Comparison of ENCODE assay signal across 23 cellular contexts in the genomic region with DNA sequence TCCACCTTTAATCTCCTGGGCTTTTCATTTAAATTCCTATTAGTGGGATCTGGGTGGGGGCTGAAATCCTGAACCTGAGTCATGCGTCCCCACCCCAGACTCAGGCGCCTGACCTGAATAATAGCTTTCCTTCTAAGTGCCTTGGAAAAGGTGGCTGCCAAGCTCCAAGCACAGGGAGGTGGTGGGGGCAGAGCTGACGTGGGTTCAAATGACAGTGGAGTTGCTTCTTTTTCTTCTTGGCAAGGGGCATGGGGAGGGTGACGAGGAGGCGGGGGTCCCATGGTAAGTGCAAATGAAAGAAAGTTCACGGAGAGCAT.
DNase-seq lines count a peak whose midpoint lies in the region; ATAC-seq, FAIRE-seq and TF ChIP-seq lines count a peak whose summit lies in the region.
"Had no signal": no experiment of that assay in that cellular context is flagged by ENCODE, and none has a peak within 500 bp of the region (broad histone marks: within the 10 kb centered on the region; RNA-seq: fewer than 3 reads in every experiment).

No MANE protein-coding gene starts in this region.

- TF ChIP-seq EP300 in HepG2 (IDR thresholded peaks at IDR 0.05; ENCODE audit: low read depth in 2 of 2, low read length in 2 of 2) (no peak), HepG2 (CRISPR knock-in tag; IDR thresholded peaks at IDR 0.05; ENCODE audit: borderline replicate concordance) (no peak)

- H3K4me3 Mint-ChIP-seq in nephron, result no peak overlapping the region
- H3K4me3 Mint-ChIP-seq: B cell; CD4-positive, alpha-beta T cell; CD8-positive, alpha-beta T cell had no signal

- H3K27ac ChIP-seq in HepG2 (ENCODE audit: extremely low read length, insufficient read depth, low read length) (no peak overlapping the region), right lobe of liver (no peak overlapping the region)
- H3K27ac ChIP-seq: 22Rv1; A549; BLaER1 treated with 17β-estradiol and CSF1 and Interleukin-3, amounts not matched to agents 10 nM and 100 nM; C4-2B had no signal

- no peaks in the 10 kb centered on the region for H3K9me3 Mint-ChIP-seq in nephron
- H3K9me3 Mint-ChIP-seq: CD4-positive, alpha-beta T cell; CD8-positive, alpha-beta T cell had no signal

- no peak overlapping the region for H3K4me2 ChIP-seq in HepG2 (ENCODE audit: low read depth, low read length)
- H3K4me2 ChIP-seq: A549 had no signal

- FAIRE-seq in HepG2 (lab: Jason Lieb, UNC), result no peak
- FAIRE-seq: A549, D721Med, G401.6, GM12891, GM19239 had no signal

- no peaks in the 10 kb centered on the region for H3K36me3 Mint-ChIP-seq in nephron (ENCODE audit: low read depth)
- H3K36me3 Mint-ChIP-seq: CD8-positive, alpha-beta T cell had no signal

- H3K4me1 Mint-ChIP-seq in nephron, result no peaks in the 10 kb centered on the region
- H3K4me1 Mint-ChIP-seq: B cell had no signal

- WGBS in HepG2 (ENCODE audit: low lambda C conversion rate), result 52% methylated on average over 6 of the region's 6 CpGs
- WGBS in right lobe of liver (ENCODE audit: insufficient coverage, low coverage, low lambda C conversion rate, missing lambda C conversion rate), result 73% methylated on average over 6 of the region's 6 CpGs

- ATAC-seq in HepG2, result no peak
- no peak for ATAC-seq in right lobe of liver
- ATAC-seq: A549; CD8-positive, alpha-beta T cell had no signal

- H3K36me3 ChIP-seq in HepG2 (replicated peaks in 1 of 2; ENCODE audit: control insufficient read depth in 1 of 2, insufficient read depth in 2 of 2, low read length in 2 of 2) (no peaks in the 10 kb centered on the region), right lobe of liver (no peaks in the 10 kb centered on the region)
- H3K36me3 ChIP-seq: BLaER1 treated with 17β-estradiol and CSF1 and Interleukin-3, amounts not matched to agents 10 nM and 100 nM had no signal

- TF ChIP-seq RAD21 in HepG2 (CRISPR knock-in tag; IDR thresholded peaks at IDR 0.05), result no peak

- in situ Hi-C loops in HepG2 (cut with HindIII; ENCODE audit: extremely low pct_ligation_motif_present, low pct_unique_long_range_greater_than_20kb), result no loop called here

- no peak overlapping the region for H2AFZ ChIP-seq in HepG2 (ENCODE audit: low read length)

- no TSS peak for BruUV-seq in HepG2 (replicated peaks; lab: Mats Ljungman, UMichigan)

- peak overlapping the region; percentile 57 to 66 (median 63) for H3K27ac Mint-ChIP-seq in nephron
- H3K27ac Mint-ChIP-seq: B cell; CD4-positive, alpha-beta T cell; CD8-positive, alpha-beta T cell had no signal

- no peak overlapping the region for H3K4me3 ChIP-seq in HepG2 (replicated peaks in 1 of 3; ENCODE audit: insufficient read depth in 1 of 3, low read depth in 2 of 3, low read length in 3 of 3)
- no peak overlapping the region for H3K4me3 ChIP-seq in right lobe of liver
- H3K4me3 ChIP-seq in retinal pigment epithelial cell (ENCODE audit: low read length), result no peak overlapping the region
- H3K4me3 ChIP-seq: A549; BLaER1 treated with 17β-estradiol and CSF1 and Interleukin-3, amounts not matched to agents 10 nM and 100 nM had no signal

- TF ChIP-seq POLR2A in HepG2 (IDR thresholded peaks at IDR 0.05; ENCODE audit: insufficient read depth in 1 of 2, low read depth in 2 of 2, low read length in 2 of 2) (no peak), right lobe of liver (IDR thresholded peaks at IDR 0.05) (no peak)

- peaks cover 12% of the 10 kb centered on the region; the same call in 1 of the 2 replicates for H3K4me1 ChIP-seq in HepG2 (ENCODE audit: insufficient read depth, low read length)
- H3K4me1 ChIP-seq in right lobe of liver, result no peaks in the 10 kb centered on the region
- H3K4me1 ChIP-seq: A549, Caco-2 had no signal

- intact Hi-C loops in HepG2 (cut with micrococcal nuclease; ENCODE audit: unreplicated experiment) (no loop called here), right lobe of liver (cut with DNase I) (no loop called here)

- no peaks in the 10 kb centered on the region for H3K9me3 ChIP-seq in HepG2 (ENCODE audit: low read length)
- H3K9me3 ChIP-seq in right lobe of liver, result peaks cover 0 to under 1% (median 0%) of the 10 kb centered on the region in 4 donors
- H3K9me3 ChIP-seq: A549; BLaER1 treated with 17β-estradiol and CSF1 and Interleukin-3, amounts not matched to agents 10 nM and 100 nM; Caco-2 had no signal

- TF ChIP-seq CTCF in HepG2 (CRISPR knock-in tag; IDR thresholded peaks at IDR 0.05) (no peak), right lobe of liver (IDR thresholded peaks at IDR 0.05) (no peak), nephron (IDR thresholded peaks at IDR 0.05; ENCODE audit: unreplicated experiment in 3 of 3) (no peak), retinal pigment epithelial cell (conservative IDR thresholded peaks at IDR 0.05; ENCODE audit: low read depth, low read length) (no peak)

- no peak overlapping the region for H3K9ac ChIP-seq in HepG2 (ENCODE audit: insufficient read depth, low read depth, low read length)
- H3K9ac ChIP-seq: BLaER1 treated with 17β-estradiol and CSF1 and Interleukin-3, amounts not matched to agents 10 nM and 100 nM had no signal

- H3K79me2 ChIP-seq in HepG2 (ENCODE audit: insufficient read depth, low read length), result no peaks in the 10 kb centered on the region

- CTCF ChIA-PET in HepG2 (lab: Yijun Ruan, JAX; ENCODE audit: low intra/inter-chr PET ratio, low total read pairs), result no interaction called here

- POLR2A ChIA-PET in HepG2 (lab: Yijun Ruan, JAX), result interaction anchor here (1.4 kb wide), 1 partner anchor 116 kb away, joined by 4 read pairs; no protein-coding TSS in a partner anchor

- no peaks in the 10 kb centered on the region for H4K20me1 ChIP-seq in HepG2 (ENCODE audit: insufficient read depth, low read length)
- H4K20me1 ChIP-seq: BLaER1 treated with 17β-estradiol and CSF1 and Interleukin-3, amounts not matched to agents 10 nM and 100 nM had no signal

- no peak for DNase-seq in HepG2 (ENCODE audit: low spot score)
- no peak for DNase-seq in right lobe of liver
- peak; percentile 79 for DNase-seq in retinal pigment epithelial cell (ENCODE audit: low read depth)
- no peak for DNase-seq in midbrain (lab: John Stamatoyannopoulos, UW)
- no peak for DNase-seq in NCI-H2196 treated with DMSO at 0.1 percent for 48 hours (lab: John Stamatoyannopoulos, UW; ENCODE audit: unreplicated experiment)
- DNase-seq in NCI-H226, result no peak
- DNase-seq: AML-193; Caco-2; Calu3; CD4-positive, alpha-beta T cell; CD8-positive, alpha-beta T cell; DMS79 treated with DMSO at 0.1 percent for 48 hours; GF-D8 had no signal

- peaks cover 27% of the 10 kb centered on the region for H3K27me3 Mint-ChIP-seq in nephron (ENCODE audit: low read depth)

- peaks cover 6 to 61% of the 10 kb centered on the region in 2 experiments; a peak in 4 of 5 replicates for H3K27me3 ChIP-seq in HepG2 (ENCODE audit: control insufficient read depth in 1 of 2, insufficient read depth in 2 of 2, low read length in 2 of 2)
- H3K27me3 ChIP-seq in right lobe of liver, result no peaks in the 10 kb centered on the region
- H3K27me3 ChIP-seq: BLaER1 treated with 17β-estradiol and CSF1 and Interleukin-3, amounts not matched to agents 10 nM and 100 nM had no signal

TF ChIP-seq in HepG2, 621 proteins besides CTCF, POLR2A, EP300 and RAD21:
- TF ChIP-seq EZH2 (conservative IDR thresholded peaks at IDR 0.05; ENCODE audit: low read depth, low read length), result 0 out of 2 replicates have a peak, but pooled peaks have one; percentile 57
- TF ChIP-seq, protein P1, sequence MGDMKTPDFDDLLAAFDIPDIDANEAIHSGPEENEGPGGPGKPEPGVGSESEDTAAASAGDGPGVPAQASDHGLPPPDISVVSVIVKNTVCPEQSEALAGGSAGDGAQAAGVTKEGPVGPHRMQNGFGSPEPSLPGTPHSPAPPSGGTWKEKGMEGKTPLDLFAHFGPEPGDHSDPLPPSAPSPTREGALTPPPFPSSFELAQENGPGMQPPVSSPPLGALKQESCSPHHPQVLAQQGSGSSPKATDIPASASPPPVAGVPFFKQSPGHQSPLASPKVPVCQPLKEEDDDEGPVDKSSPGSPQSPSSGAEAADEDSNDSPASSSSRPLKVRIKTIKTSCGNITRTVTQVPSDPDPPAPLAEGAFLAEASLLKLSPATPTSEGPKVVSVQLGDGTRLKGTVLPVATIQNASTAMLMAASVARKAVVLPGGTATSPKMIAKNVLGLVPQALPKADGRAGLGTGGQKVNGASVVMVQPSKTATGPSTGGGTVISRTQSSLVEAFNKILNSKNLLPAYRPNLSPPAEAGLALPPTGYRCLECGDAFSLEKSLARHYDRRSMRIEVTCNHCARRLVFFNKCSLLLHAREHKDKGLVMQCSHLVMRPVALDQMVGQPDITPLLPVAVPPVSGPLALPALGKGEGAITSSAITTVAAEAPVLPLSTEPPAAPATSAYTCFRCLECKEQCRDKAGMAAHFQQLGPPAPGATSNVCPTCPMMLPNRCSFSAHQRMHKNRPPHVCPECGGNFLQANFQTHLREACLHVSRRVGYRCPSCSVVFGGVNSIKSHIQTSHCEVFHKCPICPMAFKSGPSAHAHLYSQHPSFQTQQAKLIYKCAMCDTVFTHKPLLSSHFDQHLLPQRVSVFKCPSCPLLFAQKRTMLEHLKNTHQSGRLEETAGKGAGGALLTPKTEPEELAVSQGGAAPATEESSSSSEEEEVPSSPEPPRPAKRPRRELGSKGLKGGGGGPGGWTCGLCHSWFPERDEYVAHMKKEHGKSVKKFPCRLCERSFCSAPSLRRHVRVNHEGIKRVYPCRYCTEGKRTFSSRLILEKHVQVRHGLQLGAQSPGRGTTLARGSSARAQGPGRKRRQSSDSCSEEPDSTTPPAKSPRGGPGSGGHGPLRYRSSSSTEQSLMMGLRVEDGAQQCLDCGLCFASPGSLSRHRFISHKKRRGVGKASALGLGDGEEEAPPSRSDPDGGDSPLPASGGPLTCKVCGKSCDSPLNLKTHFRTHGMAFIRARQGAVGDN (CRISPR knock-in tag; IDR thresholded peaks at IDR 0.05), result no peak
- TF ChIP-seq, protein P2, sequence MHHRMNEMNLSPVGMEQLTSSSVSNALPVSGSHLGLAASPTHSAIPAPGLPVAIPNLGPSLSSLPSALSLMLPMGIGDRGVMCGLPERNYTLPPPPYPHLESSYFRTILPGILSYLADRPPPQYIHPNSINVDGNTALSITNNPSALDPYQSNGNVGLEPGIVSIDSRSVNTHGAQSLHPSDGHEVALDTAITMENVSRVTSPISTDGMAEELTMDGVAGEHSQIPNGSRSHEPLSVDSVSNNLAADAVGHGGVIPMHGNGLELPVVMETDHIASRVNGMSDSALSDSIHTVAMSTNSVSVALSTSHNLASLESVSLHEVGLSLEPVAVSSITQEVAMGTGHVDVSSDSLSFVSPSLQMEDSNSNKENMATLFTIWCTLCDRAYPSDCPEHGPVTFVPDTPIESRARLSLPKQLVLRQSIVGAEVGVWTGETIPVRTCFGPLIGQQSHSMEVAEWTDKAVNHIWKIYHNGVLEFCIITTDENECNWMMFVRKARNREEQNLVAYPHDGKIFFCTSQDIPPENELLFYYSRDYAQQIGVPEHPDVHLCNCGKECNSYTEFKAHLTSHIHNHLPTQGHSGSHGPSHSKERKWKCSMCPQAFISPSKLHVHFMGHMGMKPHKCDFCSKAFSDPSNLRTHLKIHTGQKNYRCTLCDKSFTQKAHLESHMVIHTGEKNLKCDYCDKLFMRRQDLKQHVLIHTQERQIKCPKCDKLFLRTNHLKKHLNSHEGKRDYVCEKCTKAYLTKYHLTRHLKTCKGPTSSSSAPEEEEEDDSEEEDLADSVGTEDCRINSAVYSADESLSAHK (CRISPR knock-in tag; IDR thresholded peaks at IDR 0.05; ENCODE audit: borderline replicate concordance), result no peak
